ENCODE assay signal across 16 cellular contexts in the genomic region with DNA sequence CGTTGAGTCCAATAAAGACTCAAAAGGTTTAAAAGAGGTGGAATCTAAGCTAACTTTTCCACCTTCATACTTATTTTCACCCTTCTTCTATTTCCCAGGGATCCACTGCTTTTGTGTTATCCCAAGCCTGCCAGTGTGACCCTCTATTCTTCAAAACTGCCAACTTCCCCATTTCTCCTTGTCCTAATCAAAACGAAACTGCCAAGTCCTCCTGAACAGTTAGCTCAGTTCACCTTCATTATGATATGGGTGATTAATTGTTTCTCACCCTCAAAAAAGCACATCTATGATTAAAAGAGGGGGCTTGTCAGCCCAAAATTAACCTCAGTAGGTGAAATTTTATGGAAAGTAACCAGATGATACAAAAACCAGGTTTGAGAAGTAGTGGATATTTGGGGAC.
"Had no signal": no experiment of that assay in that cellular context is flagged by ENCODE, and none has a peak within 500 bp of the region (broad histone marks: within the 10 kb centered on the region; RNA-seq: fewer than 3 reads in every experiment).

No MANE protein-coding gene starts in this region.

- H3K4me1 ChIP-seq: body of pancreas, esophagus muscularis mucosa, left lung, pancreas, sigmoid colon, testis, upper lobe of right lung had no signal

- H3K27ac ChIP-seq: body of pancreas, esophagus muscularis mucosa, left lung, pancreas, sigmoid colon, testis, upper lobe of right lung had no signal

- H3K9me3 ChIP-seq: body of pancreas, esophagus muscularis mucosa, left lung, pancreas, sigmoid colon, testis, upper lobe of right lung had no signal

- H3K79me2 ChIP-seq: hepatocyte had no signal

- H3K36me3 ChIP-seq: esophagus muscularis mucosa, left lung, pancreas, sigmoid colon, upper lobe of right lung had no signal

- ATAC-seq: body of pancreas; left lung; pancreas; stimulated activated naive CD8-positive, alpha-beta T cell treated with anti-CD3 and anti-CD28 coated beads, Interleukin-15, amount 100 ng/mL, for 72 hours; upper lobe of right lung had no signal

- H2AFZ ChIP-seq: hepatocyte had no signal

- H3K4me2 ChIP-seq: hepatocyte had no signal

- H3K4me3 ChIP-seq: body of pancreas, esophagus muscularis mucosa, hepatocyte, left lung, pancreas, sigmoid colon, testis, upper lobe of right lung had no signal

- H3K27me3 ChIP-seq: body of pancreas, esophagus muscularis mucosa, hepatocyte, left lung, sigmoid colon, testis, upper lobe of right lung had no signal

- DNase-seq: activated CD4-positive, alpha-beta T cell treated with anti-CD3 and anti-CD28 coated beads, Interleukin-2, amount 10 ng/mL, durations not matched to agents 7 days and 5 days; activated naive CD8-positive, alpha-beta T cell treated with anti-CD3 and anti-CD28 coated beads for 36 hours; amygdala; body of pancreas; caudate nucleus; islet precursor cell; left lung; naive B cell; pancreas; sigmoid colon; stimulated activated CD4-positive, alpha-beta T cell treated with anti-CD3 and anti-CD28 coated beads, Interleukin-1b, Interleukin-23, amount 100 ng/mL, for 48 hours; stimulated activated naive CD8-positive, alpha-beta T cell treated with anti-CD3 and anti-CD28 coated beads, Interleukin-15, amount 100 ng/mL, for 72 hours; testis; upper lobe of right lung had no signal
